ENCODE assay signal across 17 cellular contexts in the genomic region with DNA sequence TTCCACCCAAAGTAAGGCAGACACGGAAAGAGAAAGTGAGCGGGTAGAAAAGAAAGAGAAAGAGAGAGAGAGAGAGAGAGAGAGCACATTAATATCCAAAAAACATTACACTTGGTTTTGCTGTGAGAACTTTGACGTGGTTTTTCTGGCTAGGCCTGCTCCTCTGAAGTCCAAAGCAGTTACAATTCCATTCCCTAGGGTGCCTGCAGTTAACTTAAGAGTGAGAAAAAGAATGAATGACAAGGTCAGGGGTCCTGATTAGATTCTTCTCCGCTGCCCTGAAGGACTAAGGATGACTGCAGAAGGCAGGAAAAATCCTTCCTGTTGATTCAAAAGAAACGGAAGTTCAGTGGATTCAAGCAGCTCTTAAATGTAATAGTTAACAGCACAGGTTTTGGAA.
A peak's percentile ranks its signal among the peaks of the same experiment; 100 is the strongest.
DNase-seq lines count a peak whose midpoint lies in the region; ATAC-seq and TF ChIP-seq lines count a peak whose summit lies in the region.
"Had no signal": no experiment of that assay in that cellular context is flagged by ENCODE, and none has a peak within 500 bp of the region (broad histone marks: within the 10 kb centered on the region; RNA-seq: fewer than 3 reads in every experiment).

No MANE protein-coding gene starts in this region.

- H3K9me3 ChIP-seq in breast epithelium: no peaks in the 10 kb centered on the region
- H3K9me3 ChIP-seq in thoracic aorta: no peaks in the 10 kb centered on the region
- H3K9me3 ChIP-seq: gastrocnemius medialis had no signal

- H3K36me3 ChIP-seq in breast epithelium (no peaks in the 10 kb centered on the region), thoracic aorta (no peaks in the 10 kb centered on the region)
- H3K36me3 ChIP-seq: gastrocnemius medialis had no signal

- DNase-seq in MCF 10A (ENCODE audit: unreplicated experiment): no peak
- no peak for DNase-seq in breast epithelium (ENCODE audit: low spot score in 2 of 2)
- peak; percentile 68 to 82 for DNase-seq in cardiac fibroblast (ENCODE audit: low read depth in 2 of 2)
- peak; percentile 31 to 37 for DNase-seq in lung microvascular endothelial cell (ENCODE audit: low read depth in 2 of 2)
- DNase-seq in thoracic aorta (ENCODE audit: low spot score): no peak
- no peak for DNase-seq in stimulated activated CD4-positive, alpha-beta T cell treated with anti-CD3 and anti-CD28 coated beads, Interleukin-2, amount 100 ng/mL, for 48 hours
- DNase-seq in epidermal melanocyte (ENCODE audit: insufficient read length, low spot score): no peak
- DNase-seq: activated B cell treated with CpG ODN at 0.5 μM for 24 hours; activated CD8-positive, alpha-beta memory T cell treated with anti-CD3 and anti-CD28 coated beads, Interleukin-2, amount 50 U/mL, for 48 hours; Calu3; gastrocnemius medialis; left colon; NCI-H2171; small intestine had no signal

- H3K27me3 Mint-ChIP-seq in MCF 10A (ENCODE audit: insufficient read depth, unreplicated experiment): no peaks in the 10 kb centered on the region
- H3K27me3 Mint-ChIP-seq: activated B cell treated with CpG ODN at 0.5 μM for 24 hours; natural killer cell treated with Interleukin-12 subunit alpha and Interleukin-12 subunit beta and Interleukin-15 and Interleukin-18, amount 100 ng/mL, for 72 hours had no signal

- H3K4me3 Mint-ChIP-seq in MCF 10A (ENCODE audit: unreplicated experiment): no peak overlapping the region
- H3K4me3 Mint-ChIP-seq: activated B cell treated with CpG ODN at 0.5 μM for 24 hours; natural killer cell treated with Interleukin-12 subunit alpha and Interleukin-12 subunit beta and Interleukin-15 and Interleukin-18, amount 100 ng/mL, for 72 hours had no signal

- no peaks in the 10 kb centered on the region for H3K4me1 ChIP-seq in breast epithelium
- peaks cover 9 to 11% of the 10 kb centered on the region in 2 donors for H3K4me1 ChIP-seq in thoracic aorta (ENCODE audit: control insufficient read depth in 1 of 2, low read depth in 2 of 2)
- H3K4me1 ChIP-seq: gastrocnemius medialis had no signal

- no peak for TF ChIP-seq CTCF in MCF 10A (IDR thresholded peaks at IDR 0.05; ENCODE audit: unreplicated experiment)
- TF ChIP-seq CTCF in breast epithelium (IDR thresholded peaks at IDR 0.05): no peak
- no peak for TF ChIP-seq CTCF in cardiac fibroblast (IDR thresholded peaks at IDR 0.05; ENCODE audit: low read depth, low read length)
- TF ChIP-seq CTCF in thoracic aorta (IDR thresholded peaks at IDR 0.05): no peak

- ATAC-seq in thoracic aorta (ENCODE audit: insufficient number of reproducible peaks, low FRiP score, low read depth) (peak; percentile 48), GM18520 (IDR thresholded peaks at IDR 0.05; ENCODE audit: unreplicated experiment) (no peak)
- ATAC-seq: gastrocnemius medialis; left colon; natural killer cell treated with Interleukin-12 subunit alpha and Interleukin-12 subunit beta and Interleukin-15 and Interleukin-18, amount 100 ng/mL, for 72 hours had no signal

- H3K27ac Mint-ChIP-seq in MCF 10A (ENCODE audit: low read depth, unreplicated experiment): peak overlapping the region; percentile 78
- H3K27ac Mint-ChIP-seq: activated B cell treated with CpG ODN at 0.5 μM for 24 hours; natural killer cell treated with Interleukin-12 subunit alpha and Interleukin-12 subunit beta and Interleukin-15 and Interleukin-18, amount 100 ng/mL, for 72 hours had no signal

- no TSS peak for BruUV-seq in MCF 10A (replicated peaks; lab: Mats Ljungman, UMichigan)

- no peaks in the 10 kb centered on the region for H3K36me3 Mint-ChIP-seq in MCF 10A (ENCODE audit: insufficient read depth, unreplicated experiment)
- H3K36me3 Mint-ChIP-seq: natural killer cell treated with Interleukin-12 subunit alpha and Interleukin-12 subunit beta and Interleukin-15 and Interleukin-18, amount 100 ng/mL, for 72 hours had no signal

- peaks cover 42% of the 10 kb centered on the region for H3K4me1 Mint-ChIP-seq in MCF 10A (ENCODE audit: insufficient read depth, unreplicated experiment)
- H3K4me1 Mint-ChIP-seq: activated B cell treated with CpG ODN at 0.5 μM for 24 hours had no signal

- no peaks in the 10 kb centered on the region for H3K9me3 Mint-ChIP-seq in MCF 10A (ENCODE audit: unreplicated experiment)
- H3K9me3 Mint-ChIP-seq: activated B cell treated with CpG ODN at 0.5 μM for 24 hours had no signal

- CTCF ChIA-PET in MCF 10A (lab: Yijun Ruan, JAX): interaction anchor here (0.6 kb wide), 1 partner anchor 922 kb away, joined by 3 read pairs; no protein-coding TSS in a partner anchor

- TF ChIP-seq POLR2A in breast epithelium (IDR thresholded peaks at IDR 0.05): no peak

- POLR2A ChIA-PET in MCF 10A (lab: Yijun Ruan, JAX): interaction anchor here (0.6 to 0.8 kb wide), 3 partner anchors 898 to 1058 kb away, joined by 3 read pairs; no protein-coding TSS in a partner anchor

- H3K27me3 ChIP-seq in breast epithelium (no peaks in the 10 kb centered on the region), thoracic aorta (replicated peaks; ENCODE audit: insufficient read depth) (no peaks in the 10 kb centered on the region)
- H3K27me3 ChIP-seq: gastrocnemius medialis had no signal

- intact Hi-C loops in MCF 10A (cut with micrococcal nuclease): loop anchor here (5.0 kb wide), 1 partner anchor 802 kb away; no protein-coding TSS in a partner anchor
- intact Hi-C loops in breast epithelium (cut with DNase I; ENCODE audit: low total_unique reads): no loop called here

- H3K27ac ChIP-seq in breast epithelium (no peak overlapping the region), thoracic aorta (peak overlapping the region; percentile 3 to 50)
- H3K27ac ChIP-seq: 22Rv1, gastrocnemius medialis had no signal

- H3K4me3 ChIP-seq in breast epithelium (no peak overlapping the region), cardiac fibroblast (replicated peaks in 1 of 2; ENCODE audit: low read depth in 2 of 2, low read length in 2 of 2) (no peak overlapping the region), thoracic aorta (peak overlapping the region; percentile 58)
- H3K4me3 ChIP-seq: gastrocnemius medialis had no signal

Comparison
In these comparisons a context has a peak if more than half of its experiments do, and no peak if none do; other contexts are left out.
1. DNase-seq: peak in cardiac fibroblast (2 of 2) and lung microvascular endothelial cell (2 of 2); none in MCF 10A (single experiment), breast epithelium (0 of 2), thoracic aorta (single experiment), stimulated activated CD4-positive, alpha-beta T cell treated with anti-CD3 and anti-CD28 coated beads, Interleukin-2, amount 100 ng/mL, for 48 hours (0 of 2) and epidermal melanocyte (single experiment).
2. H3K27ac ChIP-seq: peak in thoracic aorta (2 of 2); none in breast epithelium (0 of 2).